In the genomic region with DNA sequence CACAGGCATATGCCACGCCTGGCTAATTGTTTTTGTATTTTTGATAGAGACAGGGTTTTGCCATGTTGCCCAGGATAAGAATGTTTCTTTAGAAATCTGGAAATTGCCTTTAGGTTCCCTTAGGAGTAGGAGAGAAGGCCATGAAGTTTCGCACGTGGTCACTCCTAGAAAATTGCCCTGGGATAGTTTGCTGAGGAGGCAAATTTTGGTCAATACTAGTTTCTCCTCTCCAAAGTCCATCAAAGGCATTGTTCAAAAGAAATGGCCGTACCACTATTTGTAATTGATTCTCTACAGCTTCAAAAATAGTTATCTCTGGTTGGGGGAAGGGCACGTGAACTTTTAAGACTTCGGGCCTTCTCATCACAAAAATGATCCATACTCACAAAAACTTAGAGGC, we compare ENCODE assay signal across 3 cellular contexts.
TF ChIP-seq lines count a peak whose summit lies in the region.

No MANE protein-coding gene starts in this region.

TF ChIP-seq in SK-N-SH, 30 proteins besides CTCF, POLR2A, EP300 and RAD21 (continued from another document):
- TF ChIP-seq, protein P1, sequence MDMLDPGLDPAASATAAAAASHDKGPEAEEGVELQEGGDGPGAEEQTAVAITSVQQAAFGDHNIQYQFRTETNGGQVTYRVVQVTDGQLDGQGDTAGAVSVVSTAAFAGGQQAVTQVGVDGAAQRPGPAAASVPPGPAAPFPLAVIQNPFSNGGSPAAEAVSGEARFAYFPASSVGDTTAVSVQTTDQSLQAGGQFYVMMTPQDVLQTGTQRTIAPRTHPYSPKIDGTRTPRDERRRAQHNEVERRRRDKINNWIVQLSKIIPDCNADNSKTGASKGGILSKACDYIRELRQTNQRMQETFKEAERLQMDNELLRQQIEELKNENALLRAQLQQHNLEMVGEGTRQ (IDR thresholded peaks at IDR 0.05; ENCODE audit: borderline replicate concordance, low read depth, low read length) = no peak
- no peak for TF ChIP-seq ELF1 (IDR thresholded peaks at IDR 0.05)
- TF ChIP-seq, protein P2, sequence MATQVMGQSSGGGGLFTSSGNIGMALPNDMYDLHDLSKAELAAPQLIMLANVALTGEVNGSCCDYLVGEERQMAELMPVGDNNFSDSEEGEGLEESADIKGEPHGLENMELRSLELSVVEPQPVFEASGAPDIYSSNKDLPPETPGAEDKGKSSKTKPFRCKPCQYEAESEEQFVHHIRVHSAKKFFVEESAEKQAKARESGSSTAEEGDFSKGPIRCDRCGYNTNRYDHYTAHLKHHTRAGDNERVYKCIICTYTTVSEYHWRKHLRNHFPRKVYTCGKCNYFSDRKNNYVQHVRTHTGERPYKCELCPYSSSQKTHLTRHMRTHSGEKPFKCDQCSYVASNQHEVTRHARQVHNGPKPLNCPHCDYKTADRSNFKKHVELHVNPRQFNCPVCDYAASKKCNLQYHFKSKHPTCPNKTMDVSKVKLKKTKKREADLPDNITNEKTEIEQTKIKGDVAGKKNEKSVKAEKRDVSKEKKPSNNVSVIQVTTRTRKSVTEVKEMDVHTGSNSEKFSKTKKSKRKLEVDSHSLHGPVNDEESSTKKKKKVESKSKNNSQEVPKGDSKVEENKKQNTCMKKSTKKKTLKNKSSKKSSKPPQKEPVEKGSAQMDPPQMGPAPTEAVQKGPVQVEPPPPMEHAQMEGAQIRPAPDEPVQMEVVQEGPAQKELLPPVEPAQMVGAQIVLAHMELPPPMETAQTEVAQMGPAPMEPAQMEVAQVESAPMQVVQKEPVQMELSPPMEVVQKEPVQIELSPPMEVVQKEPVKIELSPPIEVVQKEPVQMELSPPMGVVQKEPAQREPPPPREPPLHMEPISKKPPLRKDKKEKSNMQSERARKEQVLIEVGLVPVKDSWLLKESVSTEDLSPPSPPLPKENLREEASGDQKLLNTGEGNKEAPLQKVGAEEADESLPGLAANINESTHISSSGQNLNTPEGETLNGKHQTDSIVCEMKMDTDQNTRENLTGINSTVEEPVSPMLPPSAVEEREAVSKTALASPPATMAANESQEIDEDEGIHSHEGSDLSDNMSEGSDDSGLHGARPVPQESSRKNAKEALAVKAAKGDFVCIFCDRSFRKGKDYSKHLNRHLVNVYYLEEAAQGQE (IDR thresholded peaks at IDR 0.05; ENCODE audit: low read depth, low read length) = no peak
- no peak for TF ChIP-seq RFX5 (IDR thresholded peaks at IDR 0.05; ENCODE audit: low read length)

TF ChIP-seq in SK-N-SH treated with all-trans-retinoic acid at 6 μM for 48 hours, 23 proteins besides CTCF, POLR2A, EP300 and RAD21 (continued from another document):
- TF ChIP-seq BACH2 (CRISPR knock-in tag; IDR thresholded peaks at IDR 0.05; ENCODE audit: borderline replicate concordance) = no peak

TF ChIP-seq in GM23338, 12 proteins besides CTCF, POLR2A, EP300 and RAD21:
- TF ChIP-seq, protein P2 (IDR thresholded peaks at IDR 0.05; ENCODE audit: unreplicated experiment) = no peak
- no peak for TF ChIP-seq JUNB (IDR thresholded peaks at IDR 0.05; ENCODE audit: unreplicated experiment)
- no peak for TF ChIP-seq POLR2AphosphoS5 (IDR thresholded peaks at IDR 0.05; ENCODE audit: low read depth)
- TF ChIP-seq STAT1 (IDR thresholded peaks at IDR 0.05; ENCODE audit: unreplicated experiment) = no peak
- no peak for TF ChIP-seq EZH2 (IDR thresholded peaks at IDR 0.05; ENCODE audit: low read depth, unreplicated experiment)
- TF ChIP-seq, protein P3, sequence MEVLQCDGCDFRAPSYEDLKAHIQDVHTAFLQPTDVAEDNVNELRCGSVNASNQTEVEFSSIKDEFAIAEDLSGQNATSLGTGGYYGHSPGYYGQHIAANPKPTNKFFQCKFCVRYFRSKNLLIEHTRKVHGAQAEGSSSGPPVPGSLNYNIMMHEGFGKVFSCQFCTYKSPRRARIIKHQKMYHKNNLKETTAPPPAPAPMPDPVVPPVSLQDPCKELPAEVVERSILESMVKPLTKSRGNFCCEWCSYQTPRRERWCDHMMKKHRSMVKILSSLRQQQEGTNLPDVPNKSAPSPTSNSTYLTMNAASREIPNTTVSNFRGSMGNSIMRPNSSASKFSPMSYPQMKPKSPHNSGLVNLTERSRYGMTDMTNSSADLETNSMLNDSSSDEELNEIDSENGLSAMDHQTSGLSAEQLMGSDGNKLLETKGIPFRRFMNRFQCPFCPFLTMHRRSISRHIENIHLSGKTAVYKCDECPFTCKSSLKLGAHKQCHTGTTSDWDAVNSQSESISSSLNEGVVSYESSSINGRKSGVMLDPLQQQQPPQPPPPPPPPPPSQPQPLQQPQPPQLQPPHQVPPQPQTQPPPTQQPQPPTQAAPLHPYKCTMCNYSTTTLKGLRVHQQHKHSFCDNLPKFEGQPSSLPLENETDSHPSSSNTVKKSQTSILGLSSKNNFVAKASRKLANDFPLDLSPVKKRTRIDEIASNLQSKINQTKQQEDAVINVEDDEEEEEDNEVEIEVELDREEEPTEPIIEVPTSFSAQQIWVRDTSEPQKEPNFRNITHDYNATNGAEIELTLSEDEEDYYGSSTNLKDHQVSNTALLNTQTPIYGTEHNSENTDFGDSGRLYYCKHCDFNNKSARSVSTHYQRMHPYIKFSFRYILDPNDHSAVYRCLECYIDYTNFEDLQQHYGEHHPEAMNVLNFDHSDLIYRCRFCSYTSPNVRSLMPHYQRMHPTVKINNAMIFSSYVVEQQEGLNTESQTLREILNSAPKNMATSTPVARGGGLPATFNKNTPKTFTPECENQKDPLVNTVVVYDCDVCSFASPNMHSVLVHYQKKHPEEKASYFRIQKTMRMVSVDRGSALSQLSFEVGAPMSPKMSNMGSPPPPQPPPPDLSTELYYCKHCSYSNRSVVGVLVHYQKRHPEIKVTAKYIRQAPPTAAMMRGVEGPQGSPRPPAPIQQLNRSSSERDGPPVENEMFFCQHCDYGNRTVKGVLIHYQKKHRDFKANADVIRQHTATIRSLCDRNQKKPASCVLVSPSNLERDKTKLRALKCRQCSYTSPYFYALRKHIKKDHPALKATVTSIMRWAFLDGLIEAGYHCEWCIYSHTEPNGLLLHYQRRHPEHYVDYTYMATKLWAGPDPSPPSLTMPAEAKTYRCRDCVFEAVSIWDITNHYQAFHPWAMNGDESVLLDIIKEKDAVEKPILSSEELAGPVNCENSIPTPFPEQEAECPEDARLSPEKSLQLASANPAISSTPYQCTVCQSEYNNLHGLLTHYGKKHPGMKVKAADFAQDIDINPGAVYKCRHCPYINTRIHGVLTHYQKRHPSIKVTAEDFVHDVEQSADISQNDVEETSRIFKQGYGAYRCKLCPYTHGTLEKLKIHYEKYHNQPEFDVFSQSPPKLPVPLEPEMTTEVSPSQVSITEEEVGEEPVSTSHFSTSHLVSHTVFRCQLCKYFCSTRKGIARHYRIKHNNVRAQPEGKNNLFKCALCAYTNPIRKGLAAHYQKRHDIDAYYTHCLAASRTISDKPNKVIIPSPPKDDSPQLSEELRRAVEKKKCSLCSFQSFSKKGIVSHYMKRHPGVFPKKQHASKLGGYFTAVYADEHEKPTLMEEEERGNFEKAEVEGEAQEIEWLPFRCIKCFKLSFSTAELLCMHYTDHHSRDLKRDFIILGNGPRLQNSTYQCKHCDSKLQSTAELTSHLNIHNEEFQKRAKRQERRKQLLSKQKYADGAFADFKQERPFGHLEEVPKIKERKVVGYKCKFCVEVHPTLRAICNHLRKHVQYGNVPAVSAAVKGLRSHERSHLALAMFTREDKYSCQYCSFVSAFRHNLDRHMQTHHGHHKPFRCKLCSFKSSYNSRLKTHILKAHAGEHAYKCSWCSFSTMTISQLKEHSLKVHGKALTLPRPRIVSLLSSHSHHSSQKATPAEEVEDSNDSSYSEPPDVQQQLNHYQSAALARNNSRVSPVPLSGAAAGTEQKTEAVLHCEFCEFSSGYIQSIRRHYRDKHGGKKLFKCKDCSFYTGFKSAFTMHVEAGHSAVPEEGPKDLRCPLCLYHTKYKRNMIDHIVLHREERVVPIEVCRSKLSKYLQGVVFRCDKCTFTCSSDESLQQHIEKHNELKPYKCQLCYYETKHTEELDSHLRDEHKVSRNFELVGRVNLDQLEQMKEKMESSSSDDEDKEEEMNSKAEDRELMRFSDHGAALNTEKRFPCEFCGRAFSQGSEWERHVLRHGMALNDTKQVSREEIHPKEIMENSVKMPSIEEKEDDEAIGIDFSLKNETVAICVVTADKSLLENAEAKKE (CRISPR knock-in tag; IDR thresholded peaks at IDR 0.05) = no peak
- TF ChIP-seq, protein P4, sequence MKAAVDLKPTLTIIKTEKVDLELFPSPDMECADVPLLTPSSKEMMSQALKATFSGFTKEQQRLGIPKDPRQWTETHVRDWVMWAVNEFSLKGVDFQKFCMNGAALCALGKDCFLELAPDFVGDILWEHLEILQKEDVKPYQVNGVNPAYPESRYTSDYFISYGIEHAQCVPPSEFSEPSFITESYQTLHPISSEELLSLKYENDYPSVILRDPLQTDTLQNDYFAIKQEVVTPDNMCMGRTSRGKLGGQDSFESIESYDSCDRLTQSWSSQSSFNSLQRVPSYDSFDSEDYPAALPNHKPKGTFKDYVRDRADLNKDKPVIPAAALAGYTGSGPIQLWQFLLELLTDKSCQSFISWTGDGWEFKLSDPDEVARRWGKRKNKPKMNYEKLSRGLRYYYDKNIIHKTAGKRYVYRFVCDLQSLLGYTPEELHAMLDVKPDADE (IDR thresholded peaks at IDR 0.05) = no peak
- no peak for TF ChIP-seq CREB1 (CRISPR knock-in tag; IDR thresholded peaks at IDR 0.05; ENCODE audit: low read depth)
- TF ChIP-seq EZH2phosphoT487 (IDR thresholded peaks at IDR 0.05; ENCODE audit: unreplicated experiment) = no peak
- TF ChIP-seq NANOG (IDR thresholded peaks at IDR 0.05; ENCODE audit: borderline replicate concordance) = no peak
- TF ChIP-seq ZNF331 (CRISPR knock-in tag; IDR thresholded peaks at IDR 0.05; ENCODE audit: low read depth) = no peak
- TF ChIP-seq ZNF114 (CRISPR knock-in tag; IDR thresholded peaks at IDR 0.05) = no peak
TF ChIP-seq in GM23338: peak in this region for 0.
